Comparison of ENCODE assay signal across 1 cellular context in genomic region chr15:74873036-74873755, GRCh38.
A peak's percentile ranks its signal among the peaks of the same experiment; 100 is the strongest.
TF ChIP-seq lines count a peak whose summit lies in the region.

Gene SCAMP2, minus strand, starts transcription at chr15:74873365. Its CDS starts 110 bp downstream, at chr15:74873255.

TF ChIP-seq in HepG2, 621 proteins besides CTCF, POLR2A, EP300 and RAD21 (continued from another document and continues in another):
- TF ChIP-seq ARNTL (CRISPR knock-in tag; IDR thresholded peaks at IDR 0.05) (peak; percentile 50; the same call in 1 of the 2 replicates), MAX (IDR thresholded peaks at IDR 0.05) (peak; percentile 37; the same call in 1 of the 2 replicates), RCOR2 (CRISPR knock-in tag; IDR thresholded peaks at IDR 0.05) (no peak), ZNF772 (CRISPR knock-in tag; IDR thresholded peaks at IDR 0.05) (peak; percentile 71; the same call in 1 of the 2 replicates), REST (IDR thresholded peaks at IDR 0.05; ENCODE audit: borderline replicate concordance in 1 of 2, low read depth in 1 of 2, low read length in 2 of 2) (no peak), CC2D1A (CRISPR knock-in tag; IDR thresholded peaks at IDR 0.05) (no peak), FOXO1 (CRISPR knock-in tag; IDR thresholded peaks at IDR 0.05) (0 out of 2 replicates have a peak, but pooled peaks have one; percentile 5), ZNF782 (CRISPR knock-in tag; IDR thresholded peaks at IDR 0.05; ENCODE audit: borderline replicate concordance) (0 out of 2 replicates have a peak, but pooled peaks have one; percentile 68), RARG (CRISPR knock-in tag; IDR thresholded peaks at IDR 0.05; ENCODE audit: low read depth) (no peak), ZUFSP (CRISPR knock-in tag; IDR thresholded peaks at IDR 0.05; ENCODE audit: borderline replicate concordance) (no peak), SAP130 (CRISPR knock-in tag; IDR thresholded peaks at IDR 0.05; ENCODE audit: low read depth) (peak; percentile 91), SMYD3 (CRISPR knock-in tag; IDR thresholded peaks at IDR 0.05) (no peak), ZNF550 (CRISPR knock-in tag; IDR thresholded peaks at IDR 0.05; ENCODE audit: borderline replicate concordance) (no peak), NCOA1 (CRISPR knock-in tag; IDR thresholded peaks at IDR 0.05) (peak; percentile 43; the same call in 1 of the 2 replicates), NR2F6 (IDR thresholded peaks at IDR 0.05) (no peak), NR2F6 (CRISPR knock-in tag; IDR thresholded peaks at IDR 0.05) (no peak), GPN1 (CRISPR knock-in tag; IDR thresholded peaks at IDR 0.05; ENCODE audit: borderline replicate concordance) (no peak), ZNF746 (CRISPR knock-in tag; IDR thresholded peaks at IDR 0.05) (no peak), MIXL1 (CRISPR knock-in tag; IDR thresholded peaks at IDR 0.05) (no peak), MAZ (IDR thresholded peaks at IDR 0.05; ENCODE audit: borderline replicate concordance, low read depth, low read length) (peak; percentile 32; the same call in 1 of the 2 replicates), MAZ (CRISPR knock-in tag; IDR thresholded peaks at IDR 0.05; ENCODE audit: low read depth) (peak; percentile 43; the same call in 1 of the 2 replicates), MTERF4 (CRISPR knock-in tag; IDR thresholded peaks at IDR 0.05) (no peak), LCORL (IDR thresholded peaks at IDR 0.05) (no peak), LCORL (CRISPR knock-in tag; IDR thresholded peaks at IDR 0.05) (peak; percentile 56), XRCC5 (optimal IDR thresholded peaks at IDR 0.05; ENCODE audit: low read length) (no peak), WIZ (CRISPR knock-in tag; IDR thresholded peaks at IDR 0.05) (no peak), ZBTB1 (CRISPR knock-in tag; IDR thresholded peaks at IDR 0.05; ENCODE audit: borderline replicate concordance) (no peak), ZNF362 (CRISPR knock-in tag; IDR thresholded peaks at IDR 0.05; ENCODE audit: borderline replicate concordance) (no peak), ZNF614 (CRISPR knock-in tag; IDR thresholded peaks at IDR 0.05; ENCODE audit: borderline replicate concordance) (no peak), NCOA2 (CRISPR knock-in tag; IDR thresholded peaks at IDR 0.05) (peak; percentile 48; the same call in 1 of the 2 replicates), DNMT3B (CRISPR knock-in tag; conservative IDR thresholded peaks at IDR 0.05) (0 out of 2 replicates have a peak, but pooled peaks have one; percentile 45), AGO1 (IDR thresholded peaks at IDR 0.05; ENCODE audit: low read depth, low read length, poor library complexity, severe bottlenecking) (peak; percentile 74), RBAK (CRISPR knock-in tag; IDR thresholded peaks at IDR 0.05) (no peak), SP2 (CRISPR knock-in tag; IDR thresholded peaks at IDR 0.05) (peak; percentile 93), NFRKB (IDR thresholded peaks at IDR 0.05) (no peak), ZBTB20 (CRISPR knock-in tag; IDR thresholded peaks at IDR 0.05; ENCODE audit: borderline replicate concordance, low read depth) (no peak), ZNF574 (CRISPR knock-in tag; IDR thresholded peaks at IDR 0.05) (peak; percentile 33; the same call in 1 of the 2 replicates), UBTF (CRISPR knock-in tag; IDR thresholded peaks at IDR 0.05) (peak; percentile 42; the same call in 1 of the 2 replicates), POGK (CRISPR knock-in tag; conservative IDR thresholded peaks at IDR 0.05) (no peak), PAWR (CRISPR knock-in tag; IDR thresholded peaks at IDR 0.05; ENCODE audit: borderline replicate concordance) (no peak), TEAD3 (CRISPR knock-in tag; optimal IDR thresholded peaks at IDR 0.05; ENCODE audit: borderline replicate concordance) (no peak), ZFP36L2 (CRISPR knock-in tag; IDR thresholded peaks at IDR 0.05) (0 out of 2 replicates have a peak, but pooled peaks have one; percentile 57), KLF9 (CRISPR knock-in tag; IDR thresholded peaks at IDR 0.05; ENCODE audit: low read depth) (no peak), CBFB (CRISPR knock-in tag; IDR thresholded peaks at IDR 0.05) (no peak), ZNF674 (CRISPR knock-in tag; IDR thresholded peaks at IDR 0.05; ENCODE audit: low read depth) (no peak), ZNF441 (CRISPR knock-in tag; IDR thresholded peaks at IDR 0.05; ENCODE audit: borderline replicate concordance) (no peak), ZSCAN31 (CRISPR knock-in tag; IDR thresholded peaks at IDR 0.05; ENCODE audit: low read depth) (peak; percentile 62; the same call in 1 of the 2 replicates), DZIP1 (CRISPR knock-in tag; IDR thresholded peaks at IDR 0.05) (peak; percentile 77; the same call in 1 of the 2 replicates), NFE2L2 (IDR thresholded peaks at IDR 0.05; ENCODE audit: low read length) (no peak), ZNF713 (CRISPR knock-in tag; IDR thresholded peaks at IDR 0.05) (no peak)
